In genomic region chrX:40149286-40150175, GRCh38 we compare ENCODE assay signal across 17 cellular contexts. TPM values are rescaled to one million over a fixed set of nuclear protein-coding genes. Genes with fewer than 3 reads are reported as not detected.
A peak's percentile ranks its signal among the peaks of the same experiment; 100 is the strongest.
DNase-seq lines count a peak whose midpoint lies in the region; ATAC-seq and TF ChIP-seq lines count a peak whose summit lies in the region.
"Had no signal": no experiment of that assay in that cellular context is flagged by ENCODE, and none has a peak within 500 bp of the region (broad histone marks: within the 10 kb centered on the region; RNA-seq: fewer than 3 reads in every experiment).

No MANE protein-coding gene starts in this region.

- H3K14ac ChIP-seq in mesenchymal stem cell (ENCODE audit: low read length in 2 of 2) = no peak overlapping the region

- peak overlapping the region; percentile 9 to 28 for H3K18ac ChIP-seq in mesenchymal stem cell (ENCODE audit: low read depth in 1 of 2, low read length in 2 of 2)

- intact Hi-C loops in upper lobe of right lung (cut with DNase I) = loop anchor here (10.0 kb wide), 1 partner anchor 45 kb away; no protein-coding TSS in a partner anchor

- DNase-seq in H7 = peak; percentile 55
- DNase-seq in WTC11 (ENCODE audit: low spot score) = no peak
- no peak for DNase-seq in mesenchymal stem cell
- no peak for DNase-seq in RKO (ENCODE audit: low spot score)
- no peak for DNase-seq in upper lobe of right lung
- DNase-seq: activated CD4-positive, alpha-beta T cell treated with anti-CD3 and anti-CD28 coated beads, Interleukin-2, amount 50 U/mL, for 4 hours; activated T-cell treated with anti-CD3 and anti-CD28 coated beads, Interleukin-2, amount 50 U/mL, for 24 hours; NCI-H187; NCI-H446 treated with DMSO at 0.1 percent for 48 hours; stimulated activated naive CD4-positive, alpha-beta T cell treated with Interleukin-2 at 50 U/mL for 16 hours; T1000 had no signal

- peak overlapping the region in 1 of 2 experiments; percentile 39 for H3K4ac ChIP-seq in mesenchymal stem cell (ENCODE audit: low read depth in 1 of 2, low read length in 2 of 2)

- H3K27me3 Mint-ChIP-seq in WTC11 (ENCODE audit: low read depth) = peaks cover 52% of the 10 kb centered on the region
- H3K27me3 Mint-ChIP-seq: central memory CD8-positive, alpha-beta T cell had no signal

- peak overlapping the region; percentile 59 for H3K4me3 Mint-ChIP-seq in WTC11
- H3K4me3 Mint-ChIP-seq: activated T-cell treated with anti-CD3 and anti-CD28 coated beads, Interleukin-2, amount 50 U/mL, for 24 hours; central memory CD8-positive, alpha-beta T cell had no signal

- peak overlapping the region; percentile 28 for H2BK15ac ChIP-seq in mesenchymal stem cell (ENCODE audit: low read depth, poor library complexity, severe bottlenecking)

- no peak overlapping the region for H2AFZ ChIP-seq in mesenchymal stem cell (ENCODE audit: low read depth, low read length)

- no peaks in the 10 kb centered on the region for H3K9me3 Mint-ChIP-seq in WTC11
- H3K9me3 Mint-ChIP-seq: activated T-cell treated with anti-CD3 and anti-CD28 coated beads, Interleukin-2, amount 50 U/mL, for 24 hours; central memory CD8-positive, alpha-beta T cell had no signal

- WGBS in mesenchymal stem cell = 19% methylated on average over 15 of the region's 17 CpGs

- no peak overlapping the region for H2BK5ac ChIP-seq in mesenchymal stem cell (ENCODE audit: low read depth, low read length, poor library complexity, severe bottlenecking)

- H3K23ac ChIP-seq in mesenchymal stem cell (ENCODE audit: low read length in 2 of 2) = no peak overlapping the region

- no peak overlapping the region for H2AK5ac ChIP-seq in mesenchymal stem cell (ENCODE audit: low read length, severe bottlenecking)

- CTCF ChIA-PET in WTC11 (lab: Charles Lee) = interaction anchor here (0.9 to 1.7 kb wide), 3 partner anchors 58 to 118 kb away, joined by 3 to 4 read pairs (median 3); no protein-coding TSS in a partner anchor

- H4K8ac ChIP-seq in mesenchymal stem cell (ENCODE audit: low read length) = peak overlapping the region; percentile 41

- H3K27ac ChIP-seq in 22Rv1 (peak overlapping the region; percentile 94), mesenchymal stem cell (ENCODE audit: low read length, poor library complexity, severe bottlenecking) (no peak overlapping the region), upper lobe of right lung (no peak overlapping the region)
- H3K27ac ChIP-seq: pancreas had no signal

- H2BK12ac ChIP-seq in mesenchymal stem cell (ENCODE audit: low read length in 2 of 2) = peak overlapping the region; percentile 33 to 84

- H3K36me3 ChIP-seq in H7 (replicated peaks; ENCODE audit: control insufficient read depth, insufficient read depth, low read length) (no peaks in the 10 kb centered on the region), mesenchymal stem cell (ENCODE audit: control insufficient read depth in 1 of 2, insufficient read depth in 2 of 2, low read depth in 1 of 2, low read length in 2 of 2) (no peaks in the 10 kb centered on the region), upper lobe of right lung (no peaks in the 10 kb centered on the region)
- H3K36me3 ChIP-seq: pancreas, upper lobe of left lung had no signal

- no peak overlapping the region for H3K4me3 ChIP-seq in H7 (ENCODE audit: insufficient read depth, low read depth, low read length)
- no peak overlapping the region for H3K4me3 ChIP-seq in mesenchymal stem cell (ENCODE audit: insufficient read depth in 1 of 2, low read depth in 1 of 2, low read length in 2 of 2)
- H3K4me3 ChIP-seq in upper lobe of right lung = no peak overlapping the region
- H3K4me3 ChIP-seq: pancreas, upper lobe of left lung had no signal

- H4K91ac ChIP-seq in mesenchymal stem cell (ENCODE audit: low read length) = peak overlapping the region; percentile 97

- no peak overlapping the region for H3K4me2 ChIP-seq in mesenchymal stem cell (ENCODE audit: low read length, poor library complexity, severe bottlenecking)

- peaks cover 39% of the 10 kb centered on the region for H3K4me1 Mint-ChIP-seq in WTC11

- H3K79me1 ChIP-seq in mesenchymal stem cell (replicated peaks; ENCODE audit: low read length, poor library complexity, severe bottlenecking) = peaks cover 3% of the 10 kb centered on the region

- H3K27me3 ChIP-seq in H7 (ENCODE audit: control insufficient read depth, insufficient read depth, low read length) (peaks cover 87% of the 10 kb centered on the region), mesenchymal stem cell (ENCODE audit: control insufficient read depth in 1 of 2, insufficient read depth in 1 of 2, low read length in 2 of 2) (peaks cover 0 to 68% of the 10 kb centered on the region in 2 experiments), upper lobe of right lung (no peaks in the 10 kb centered on the region)

- TF ChIP-seq CTCF in 22Rv1 (IDR thresholded peaks at IDR 0.05) (no peak), WTC11 (IDR thresholded peaks at IDR 0.05) (no peak), upper lobe of right lung (IDR thresholded peaks at IDR 0.05) (no peak)

- H2BK120ac ChIP-seq in mesenchymal stem cell (ENCODE audit: low read depth, low read length) = peak overlapping the region; percentile 73

- H3K4me1 ChIP-seq in mesenchymal stem cell (ENCODE audit: control insufficient read depth, insufficient read depth, low read depth, low read length) (peaks cover 52% of the 10 kb centered on the region), upper lobe of right lung (no peaks in the 10 kb centered on the region)

- peak overlapping the region; percentile 49; the same call in 1 of the 2 replicates for H3K27ac Mint-ChIP-seq in WTC11
- H3K27ac Mint-ChIP-seq: activated T-cell treated with anti-CD3 and anti-CD28 coated beads, Interleukin-2, amount 50 U/mL, for 24 hours had no signal

- no peak overlapping the region for H3K9ac ChIP-seq in mesenchymal stem cell (ENCODE audit: low read length)

- no peaks in the 10 kb centered on the region for H3K9me3 ChIP-seq in mesenchymal stem cell (ENCODE audit: control insufficient read depth, low read length)
- H3K9me3 ChIP-seq in upper lobe of right lung = no peaks in the 10 kb centered on the region
- H3K9me3 ChIP-seq: pancreas, upper lobe of left lung had no signal

- ATAC-seq in WTC11 (no peak), HG03175 (IDR thresholded peaks at IDR 0.05; ENCODE audit: unreplicated experiment) (no peak), HG02973 (IDR thresholded peaks at IDR 0.05; ENCODE audit: unreplicated experiment) (no peak), upper lobe of right lung (no peak)
- ATAC-seq: pancreas had no signal

- no peaks in the 10 kb centered on the region for H3K36me3 Mint-ChIP-seq in WTC11

- POLR2A ChIA-PET in WTC11 (lab: Charles Lee) = interaction anchor here (1.1 to 1.8 kb wide), 4 partner anchors 18 to 48 kb away, joined by 3 to 5 read pairs (median 4); no protein-coding TSS in a partner anchor

TF ChIP-seq in WTC11, 78 proteins besides CTCF, POLR2A, EP300 and RAD21:
- no peak for TF ChIP-seq MYBL2 (CRISPR knock-in tag; IDR thresholded peaks at IDR 0.05)
- no peak for TF ChIP-seq ATF1 (CRISPR knock-in tag; IDR thresholded peaks at IDR 0.05)
- no peak for TF ChIP-seq NFYB (CRISPR knock-in tag; conservative IDR thresholded peaks at IDR 0.05; ENCODE audit: low read depth)
- TF ChIP-seq, protein P1, sequence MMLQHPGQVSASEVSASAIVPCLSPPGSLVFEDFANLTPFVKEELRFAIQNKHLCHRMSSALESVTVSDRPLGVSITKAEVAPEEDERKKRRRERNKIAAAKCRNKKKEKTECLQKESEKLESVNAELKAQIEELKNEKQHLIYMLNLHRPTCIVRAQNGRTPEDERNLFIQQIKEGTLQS (CRISPR knock-in tag; conservative IDR thresholded peaks at IDR 0.05) = no peak
- TF ChIP-seq ZNF138 (CRISPR knock-in tag; conservative IDR thresholded peaks at IDR 0.05) = no peak
TF ChIP-seq in WTC11: peak in this region for 0.

RNA-seq across cellular contexts. Expression of gene BCOR, which starts 51.8 kb away (rescaled TPM):
- total RNA-seq in H7 (2014; rRNA removed; shearing (Covaris generic)) = 32.5 and 51.0 TPM in 2 replicates
- total RNA-seq in WTC11 (2021) (41.1 to 44.5 TPM (median 43.1 TPM) in 3 replicates), upper lobe of right lung (26.1 TPM)
- polyA plus RNA-seq in mesenchymal stem cell (2013, experiment 1 of 2) = 16.0 TPM
- polyA plus RNA-seq in mesenchymal stem cell (2013, experiment 2 of 2) = 14.9 TPM
